ENCODE assay signal across 1 cellular context in the genomic region with DNA sequence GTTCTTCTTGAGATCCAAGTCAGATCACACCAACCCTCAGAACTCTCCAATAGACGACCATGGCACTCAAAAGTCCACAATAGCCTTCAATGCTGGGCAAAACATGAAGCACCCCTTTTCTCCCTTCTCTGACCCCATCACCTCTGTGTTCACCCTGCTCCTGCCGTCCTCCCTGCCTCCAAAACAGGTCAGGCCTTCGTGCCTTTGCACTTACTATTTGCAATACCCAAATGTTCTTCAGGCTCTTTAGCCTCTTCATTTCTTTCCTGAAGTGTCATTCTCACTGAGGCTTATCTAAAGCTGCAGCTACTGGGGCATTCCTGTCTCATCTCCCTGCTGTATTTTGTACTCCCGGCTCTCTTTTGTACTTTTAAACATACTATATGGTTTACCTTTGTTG.
TF ChIP-seq lines count a peak whose summit lies in the region.

No MANE protein-coding gene starts in this region.

TF ChIP-seq in K562, 482 proteins besides CTCF, POLR2A, EP300 and RAD21 (continued from another document):
- TF ChIP-seq ZC3H8 (IDR thresholded peaks at IDR 0.05) (0 out of 2 replicates have a peak, but pooled peaks have one; percentile 68), ZNF24 (IDR thresholded peaks at IDR 0.05) (no peak), GATA2 (CRISPR knock-in tag; IDR thresholded peaks at IDR 0.05) (peak; percentile 57), SMARCA5 (IDR thresholded peaks at IDR 0.05) (peak; percentile 90), ETV1 (tag; conservative IDR thresholded peaks at IDR 0.05; ENCODE audit: low read depth) (no peak), CTBP1 (IDR thresholded peaks at IDR 0.05; ENCODE audit: borderline replicate concordance) (peak; percentile 35; the same call in 1 of the 2 replicates), NRF1 (conservative IDR thresholded peaks at IDR 0.05 in 1 of 2, IDR thresholded peaks at IDR 0.05 in 1 of 2) (0 out of 4 replicates have a peak, but pooled peaks of 1 of the 2 experiments have one; percentile 13), TEAD4 (IDR thresholded peaks at IDR 0.05; ENCODE audit: low read length) (peak; percentile 55), TEAD4 (CRISPR knock-in tag; IDR thresholded peaks at IDR 0.05; ENCODE audit: borderline replicate concordance) (no peak)
TF ChIP-seq in K562: peak in this region for 48.
